In genomic region chr17:17994271-17994670, GRCh38 we compare ENCODE assay signal across 9 cellular contexts. TPM values are rescaled to one million over a fixed set of nuclear protein-coding genes. Genes with fewer than 3 reads are reported as not detected.
DNase-seq lines count a peak whose midpoint lies in the region; ATAC-seq and TF ChIP-seq lines count a peak whose summit lies in the region.
"Had no signal": no experiment of that assay in that cellular context is flagged by ENCODE, and none has a peak within 500 bp of the region (broad histone marks: within the 10 kb centered on the region; RNA-seq: fewer than 3 reads in every experiment).

No MANE protein-coding gene starts in this region.

- no peak overlapping the region for H3K27ac Mint-ChIP-seq in activated CD8-positive, alpha-beta T cell treated with anti-CD3 and anti-CD28 coated beads for 36 hours
- H3K27ac Mint-ChIP-seq: activated naive CD8-positive, alpha-beta T cell had no signal

- peaks cover 2% of the 10 kb centered on the region for H3K4me1 Mint-ChIP-seq in activated CD8-positive, alpha-beta T cell treated with anti-CD3 and anti-CD28 coated beads for 36 hours (ENCODE audit: low read depth)

- H3K4me3 Mint-ChIP-seq in activated CD8-positive, alpha-beta T cell treated with anti-CD3 and anti-CD28 coated beads for 36 hours, result no peak overlapping the region
- H3K4me3 Mint-ChIP-seq: activated naive CD8-positive, alpha-beta T cell had no signal

- TF ChIP-seq POLR2A in sigmoid colon (IDR thresholded peaks at IDR 0.05), result no peak

- no peaks in the 10 kb centered on the region for H3K9me3 Mint-ChIP-seq in activated CD8-positive, alpha-beta T cell treated with anti-CD3 and anti-CD28 coated beads for 36 hours

- H3K27me3 Mint-ChIP-seq in activated CD8-positive, alpha-beta T cell treated with anti-CD3 and anti-CD28 coated beads for 36 hours, result no peaks in the 10 kb centered on the region
- H3K27me3 Mint-ChIP-seq: activated naive CD8-positive, alpha-beta T cell had no signal

- no peaks in the 10 kb centered on the region for H3K36me3 Mint-ChIP-seq in activated CD8-positive, alpha-beta T cell treated with anti-CD3 and anti-CD28 coated beads for 36 hours (ENCODE audit: low read depth)
- H3K36me3 Mint-ChIP-seq: activated naive CD8-positive, alpha-beta T cell had no signal

- H3K9me3 ChIP-seq in AG04450 (ENCODE audit: control insufficient read depth, insufficient read depth, low read length) (no peaks in the 10 kb centered on the region), HEK293 (ENCODE audit: control insufficient read depth, insufficient read depth, low read depth, low read length) (no peaks in the 10 kb centered on the region), sigmoid colon (no peaks in the 10 kb centered on the region)

- H3K27ac ChIP-seq in AG04450 (ENCODE audit: low read depth, low read length), result no peak overlapping the region
- no peak overlapping the region for H3K27ac ChIP-seq in HEK293 (ENCODE audit: extremely low read depth, low read depth, low read length)
- no peak overlapping the region for H3K27ac ChIP-seq in sigmoid colon

- WGBS in sigmoid colon, 2 donors, result 65 to 73% methylated on average over 13 of the region's 13 CpGs

- peak; percentile 68 for ATAC-seq in activated CD8-positive, alpha-beta T cell treated with anti-CD3 and anti-CD28 coated beads for 36 hours
- no peak for ATAC-seq in GM21576 (IDR thresholded peaks at IDR 0.05; ENCODE audit: unreplicated experiment)
- ATAC-seq in GM21515 (IDR thresholded peaks at IDR 0.05; ENCODE audit: unreplicated experiment), result no peak
- ATAC-seq in GM18861 (IDR thresholded peaks at IDR 0.05; ENCODE audit: unreplicated experiment), result no peak

- POLR2A ChIA-PET in AG04450 (lab: Yijun Ruan, JAX), result no interaction called here
- POLR2A ChIA-PET in HEK293 (lab: Yijun Ruan, JAX), result interaction anchor here (0.8 kb wide), 1 partner anchor 10 kb away, joined by 3 read pairs; no protein-coding TSS in a partner anchor
- POLR2A ChIA-PET in activated CD8-positive, alpha-beta T cell treated with anti-CD3 and anti-CD28 coated beads for 36 hours (lab: Charles Lee), result interaction anchor here (0.5 kb wide), 1 partner anchor 34 kb away, joined by 5 read pairs; no protein-coding TSS in a partner anchor

- H3K36me3 ChIP-seq in HEK293 (ENCODE audit: control insufficient read depth in 2 of 2, insufficient read depth in 1 of 2, low read length in 2 of 2) (no peaks in the 10 kb centered on the region), sigmoid colon (no peaks in the 10 kb centered on the region)

- H3K4me1 ChIP-seq in HEK293 (ENCODE audit: control insufficient read depth, insufficient read depth, low read length) (no peaks in the 10 kb centered on the region), sigmoid colon (no peaks in the 10 kb centered on the region)

- H3K4me3 ChIP-seq in AG04450 (ENCODE audit: low read depth, low read length) (no peak overlapping the region), HEK293 (ENCODE audit: low read depth, low read length) (no peak overlapping the region), sigmoid colon (no peak overlapping the region)

- H3K27me3 ChIP-seq in AG04450 (ENCODE audit: control insufficient read depth, insufficient read depth, low read length) (no peaks in the 10 kb centered on the region), sigmoid colon (no peaks in the 10 kb centered on the region)

- peak; percentile 47 for TF ChIP-seq CTCF in AG04450 (IDR thresholded peaks at IDR 0.05; ENCODE audit: low read depth, low read length)
- TF ChIP-seq CTCF in HEK293 (tag by site-specific recombination; IDR thresholded peaks at IDR 0.05), result peak; percentile 67
- no peak for TF ChIP-seq CTCF in activated CD8-positive, alpha-beta T cell treated with anti-CD3 and anti-CD28 coated beads for 36 hours (IDR thresholded peaks at IDR 0.05)
- peak in 1 of 4 experiments; percentile 9 for TF ChIP-seq CTCF in sigmoid colon (IDR thresholded peaks at IDR 0.05)

- TF ChIP-seq EP300 in sigmoid colon (IDR thresholded peaks at IDR 0.05), result no peak

- no peak for DNase-seq in AG04450 (ENCODE audit: low read depth, low spot score)
- DNase-seq in activated CD8-positive, alpha-beta T cell treated with anti-CD3 and anti-CD28 coated beads for 36 hours, result peak; percentile 55
- peak; percentile 85 for DNase-seq in iPS-NIHi7 (ENCODE audit: extremely low spot score)
- DNase-seq in sigmoid colon, result no peak

- intact Hi-C loops in activated CD8-positive, alpha-beta T cell treated with anti-CD3 and anti-CD28 coated beads for 36 hours (cut with micrococcal nuclease), result no loop called here
- intact Hi-C loops in sigmoid colon (cut with DNase I), result no loop called here

- CTCF ChIA-PET in AG04450 (lab: Charles Lee), result interaction anchor here (0.9 to 2.3 kb wide), 3 partner anchors 22 to 41 kb away, joined by 3 to 9 read pairs (median 4); partner anchors contain the start of genes DRC3 and TOM1L2
- CTCF ChIA-PET in HEK293 (lab: Yijun Ruan, JAX), result interaction anchor here (0.6 to 1.4 kb wide), 2 partner anchors 9 to 35 kb away, joined by 3 read pairs; no protein-coding TSS in a partner anchor
- CTCF ChIA-PET in activated CD8-positive, alpha-beta T cell treated with anti-CD3 and anti-CD28 coated beads for 36 hours (lab: Charles Lee), result interaction anchor here (0.6 to 2.3 kb wide), 8 partner anchors 9 to 41 kb away, joined by 3 to 8 read pairs (median 4); no protein-coding TSS in a partner anchor

TF ChIP-seq in HEK293, 187 proteins besides CTCF, POLR2A, EP300 and RAD21:
- no peak for TF ChIP-seq SP2 (tag by site-specific recombination; IDR thresholded peaks at IDR 0.05)
- peak; percentile 51; the same call in 1 of the 2 replicates for TF ChIP-seq ZBTB48 (tag by site-specific recombination; IDR thresholded peaks at IDR 0.05)

RNA-seq across cellular contexts. Expression of gene DRC3, which starts 21.6 kb away (rescaled TPM):
- polyA plus RNA-seq in AG04450 (2011; rRNA removed) (0.52 and 0.77 TPM in 2 replicates), sigmoid colon (under 1 TPM in 1 of 3 donors, not detected in 2; 0.83 TPM)
- 0.43 and 1.6 TPM in 2 replicates for polyA minus RNA-seq in AG04450 (2011; rRNA and poly(A)+ RNA removed)
- total RNA-seq in activated CD8-positive, alpha-beta T cell treated with anti-CD3 and anti-CD28 coated beads for 36 hours, result under 1 TPM in 1 of 2 experiments, not detected in 1; 0.25 TPM
- total RNA-seq in sigmoid colon, result 1 to 10 TPM in 3 of 4 donors, under 1 TPM in 1; 0.36 to 6.1 (median 1.8) TPM

RNA-seq across cellular contexts. Expression of gene TOM1L2, which starts 22.1 kb away (rescaled TPM):
- polyA plus RNA-seq in AG04450 (2011; rRNA removed) (24.1 and 25.5 TPM in 2 replicates), sigmoid colon (10 to 100 TPM; 13.8 to 43.3 (median 29.6) TPM)
- 34.5 and 37.5 TPM in 2 replicates for polyA minus RNA-seq in AG04450 (2011; rRNA and poly(A)+ RNA removed)
- 10 to 100 TPM; 10.3 to 10.8 TPM for total RNA-seq in activated CD8-positive, alpha-beta T cell treated with anti-CD3 and anti-CD28 coated beads for 36 hours
- 100 to 1,000 TPM in 1 of 4 donors, 10 to 100 TPM in 3; 38.2 to 215 (median 66.2) TPM for total RNA-seq in sigmoid colon

RNA-seq across cellular contexts. Expression of gene ATPAF2, which starts 44.7 kb away (rescaled TPM):
- polyA plus RNA-seq in AG04450 (2011; rRNA removed), result 16.6 and 16.9 TPM in 2 replicates
- polyA minus RNA-seq in AG04450 (2011; rRNA and poly(A)+ RNA removed), result 14.7 and 22.3 TPM in 2 replicates
- total RNA-seq in activated CD8-positive, alpha-beta T cell treated with anti-CD3 and anti-CD28 coated beads for 36 hours, result 10 to 100 TPM; 28.5 to 29.7 TPM
- total RNA-seq in sigmoid colon, result 10 to 100 TPM; 10.3 to 28.8 (median 15.3) TPM
- polyA plus RNA-seq in sigmoid colon, result 10 to 100 TPM; 17.4 to 28.1 (median 26.8) TPM

RNA-seq across cellular contexts. Expression of gene GID4, which starts 44.9 kb away (rescaled TPM):
- 6.9 and 7.6 TPM in 2 replicates for polyA plus RNA-seq in AG04450 (2011; rRNA removed)
- polyA minus RNA-seq in AG04450 (2011; rRNA and poly(A)+ RNA removed), result 13.8 and 14.8 TPM in 2 replicates
- 1 to 10 TPM; 8.7 to 9.1 TPM for total RNA-seq in activated CD8-positive, alpha-beta T cell treated with anti-CD3 and anti-CD28 coated beads for 36 hours
- total RNA-seq in sigmoid colon, result 10 to 100 TPM; 20.0 to 25.2 (median 23.9) TPM
- 1 to 10 TPM; 2.8 to 4.2 (median 3.8) TPM for polyA plus RNA-seq in sigmoid colon

Comparison
In these comparisons a context has a peak if more than half of its experiments do, and no peak if none do; other contexts are left out.
1. DNase-seq: peak in activated CD8-positive, alpha-beta T cell treated with anti-CD3 and anti-CD28 coated beads for 36 hours (single experiment) and iPS-NIHi7 (single experiment); none in AG04450 (single experiment) and sigmoid colon (single experiment).